1 cellular context compared by ENCODE assay signal in genomic region chr1:24642481-24643361, GRCh38.
A peak's percentile ranks its signal among the peaks of the same experiment; 100 is the strongest.
TF ChIP-seq lines count a peak whose summit lies in the region.

SRRM1 (plus strand) TSS chr1:24643302; CDS start chr1:24643327, 25 bp downstream.

TF ChIP-seq in HepG2, 621 proteins besides CTCF, POLR2A, EP300 and RAD21 (continued from another document and continues in another):
- peak; percentile 90 for TF ChIP-seq ZHX2 (IDR thresholded peaks at IDR 0.05; ENCODE audit: low read depth)
- no peak for TF ChIP-seq ZHX2 (CRISPR knock-in tag; IDR thresholded peaks at IDR 0.05; ENCODE audit: borderline replicate concordance)
- peak; percentile 99 for TF ChIP-seq TFE3 (CRISPR knock-in tag; IDR thresholded peaks at IDR 0.05)
- 0 out of 2 replicates have a peak, but pooled peaks have one; percentile 83 for TF ChIP-seq SNAI1 (CRISPR knock-in tag; IDR thresholded peaks at IDR 0.05; ENCODE audit: borderline replicate concordance)
- TF ChIP-seq PPARG (CRISPR knock-in tag; conservative IDR thresholded peaks at IDR 0.05): 0 out of 2 replicates have a peak, but pooled peaks have one; percentile 10
- TF ChIP-seq, protein P1, sequence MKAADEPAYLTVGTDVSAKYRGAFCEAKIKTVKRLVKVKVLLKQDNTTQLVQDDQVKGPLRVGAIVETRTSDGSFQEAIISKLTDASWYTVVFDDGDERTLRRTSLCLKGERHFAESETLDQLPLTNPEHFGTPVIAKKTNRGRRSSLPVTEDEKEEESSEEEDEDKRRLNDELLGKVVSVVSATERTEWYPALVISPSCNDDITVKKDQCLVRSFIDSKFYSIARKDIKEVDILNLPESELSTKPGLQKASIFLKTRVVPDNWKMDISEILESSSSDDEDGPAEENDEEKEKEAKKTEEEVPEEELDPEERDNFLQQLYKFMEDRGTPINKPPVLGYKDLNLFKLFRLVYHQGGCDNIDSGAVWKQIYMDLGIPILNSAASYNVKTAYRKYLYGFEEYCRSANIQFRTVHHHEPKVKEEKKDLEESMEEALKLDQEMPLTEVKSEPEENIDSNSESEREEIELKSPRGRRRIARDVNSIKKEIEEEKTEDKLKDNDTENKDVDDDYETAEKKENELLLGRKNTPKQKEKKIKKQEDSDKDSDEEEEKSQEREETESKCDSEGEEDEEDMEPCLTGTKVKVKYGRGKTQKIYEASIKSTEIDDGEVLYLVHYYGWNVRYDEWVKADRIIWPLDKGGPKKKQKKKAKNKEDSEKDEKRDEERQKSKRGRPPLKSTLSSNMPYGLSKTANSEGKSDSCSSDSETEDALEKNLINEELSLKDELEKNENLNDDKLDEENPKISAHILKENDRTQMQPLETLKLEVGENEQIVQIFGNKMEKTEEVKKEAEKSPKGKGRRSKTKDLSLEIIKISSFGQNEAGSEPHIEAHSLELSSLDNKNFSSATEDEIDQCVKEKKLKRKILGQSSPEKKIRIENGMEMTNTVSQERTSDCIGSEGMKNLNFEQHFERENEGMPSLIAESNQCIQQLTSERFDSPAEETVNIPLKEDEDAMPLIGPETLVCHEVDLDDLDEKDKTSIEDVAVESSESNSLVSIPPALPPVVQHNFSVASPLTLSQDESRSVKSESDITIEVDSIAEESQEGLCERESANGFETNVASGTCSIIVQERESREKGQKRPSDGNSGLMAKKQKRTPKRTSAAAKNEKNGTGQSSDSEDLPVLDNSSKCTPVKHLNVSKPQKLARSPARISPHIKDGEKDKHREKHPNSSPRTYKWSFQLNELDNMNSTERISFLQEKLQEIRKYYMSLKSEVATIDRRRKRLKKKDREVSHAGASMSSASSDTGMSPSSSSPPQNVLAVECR (CRISPR knock-in tag; IDR thresholded peaks at IDR 0.05; ENCODE audit: borderline replicate concordance): peak; percentile 79
- no peak for TF ChIP-seq NFE2L2 (IDR thresholded peaks at IDR 0.05; ENCODE audit: low read length)
- peak; percentile 84 for TF ChIP-seq ZNF136 (CRISPR knock-in tag; IDR thresholded peaks at IDR 0.05; ENCODE audit: low read depth)
- peak; percentile 32; the same call in 1 of the 2 replicates for TF ChIP-seq KDM4B (CRISPR knock-in tag; IDR thresholded peaks at IDR 0.05)
- TF ChIP-seq, protein P2, sequence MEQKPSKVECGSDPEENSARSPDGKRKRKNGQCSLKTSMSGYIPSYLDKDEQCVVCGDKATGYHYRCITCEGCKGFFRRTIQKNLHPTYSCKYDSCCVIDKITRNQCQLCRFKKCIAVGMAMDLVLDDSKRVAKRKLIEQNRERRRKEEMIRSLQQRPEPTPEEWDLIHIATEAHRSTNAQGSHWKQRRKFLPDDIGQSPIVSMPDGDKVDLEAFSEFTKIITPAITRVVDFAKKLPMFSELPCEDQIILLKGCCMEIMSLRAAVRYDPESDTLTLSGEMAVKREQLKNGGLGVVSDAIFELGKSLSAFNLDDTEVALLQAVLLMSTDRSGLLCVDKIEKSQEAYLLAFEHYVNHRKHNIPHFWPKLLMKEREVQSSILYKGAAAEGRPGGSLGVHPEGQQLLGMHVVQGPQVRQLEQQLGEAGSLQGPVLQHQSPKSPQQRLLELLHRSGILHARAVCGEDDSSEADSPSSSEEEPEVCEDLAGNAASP (CRISPR knock-in tag; IDR thresholded peaks at IDR 0.05; ENCODE audit: borderline replicate concordance): no peak; the same call in 1 of the 2 replicates
- no peak for TF ChIP-seq GTF3A (CRISPR knock-in tag; conservative IDR thresholded peaks at IDR 0.05)
- no peak for TF ChIP-seq ZNF737 (CRISPR knock-in tag; IDR thresholded peaks at IDR 0.05; ENCODE audit: borderline replicate concordance)
- TF ChIP-seq ZNF660 (CRISPR knock-in tag; IDR thresholded peaks at IDR 0.05; ENCODE audit: borderline replicate concordance, low read depth): no peak
- TF ChIP-seq ZMYM4 (CRISPR knock-in tag; IDR thresholded peaks at IDR 0.05): peak; percentile 74
- peak; percentile 14; the same call in 1 of the 2 replicates for TF ChIP-seq ETV5 (CRISPR knock-in tag; IDR thresholded peaks at IDR 0.05; ENCODE audit: borderline replicate concordance)
- TF ChIP-seq FOXK1 (CRISPR knock-in tag; IDR thresholded peaks at IDR 0.05; ENCODE audit: borderline replicate concordance, low read depth): no peak; the same call in 1 of the 2 replicates
- peak; percentile 64; the same call in 1 of the 2 replicates for TF ChIP-seq ZNF276 (CRISPR knock-in tag; IDR thresholded peaks at IDR 0.05; ENCODE audit: low read depth)
- TF ChIP-seq, protein P3, sequence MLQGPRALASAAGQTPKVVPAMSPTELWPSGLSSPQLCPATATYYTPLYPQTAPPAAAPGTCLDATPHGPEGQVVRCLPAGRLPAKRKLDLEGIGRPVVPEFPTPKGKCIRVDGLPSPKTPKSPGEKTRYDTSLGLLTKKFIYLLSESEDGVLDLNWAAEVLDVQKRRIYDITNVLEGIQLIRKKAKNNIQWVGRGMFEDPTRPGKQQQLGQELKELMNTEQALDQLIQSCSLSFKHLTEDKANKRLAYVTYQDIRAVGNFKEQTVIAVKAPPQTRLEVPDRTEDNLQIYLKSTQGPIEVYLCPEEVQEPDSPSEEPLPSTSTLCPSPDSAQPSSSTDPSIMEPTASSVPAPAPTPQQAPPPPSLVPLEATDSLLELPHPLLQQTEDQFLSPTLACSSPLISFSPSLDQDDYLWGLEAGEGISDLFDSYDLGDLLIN (CRISPR knock-in tag; IDR thresholded peaks at IDR 0.05; ENCODE audit: borderline replicate concordance): 0 out of 2 replicates have a peak, but pooled peaks have one; percentile 23
- 0 out of 2 replicates have a peak, but pooled peaks have one; percentile 46 for TF ChIP-seq ZNF543 (CRISPR knock-in tag; IDR thresholded peaks at IDR 0.05)
- peak; percentile 31; the same call in 1 of the 2 replicates for TF ChIP-seq ZNF83 (CRISPR knock-in tag; IDR thresholded peaks at IDR 0.05; ENCODE audit: borderline replicate concordance)
- peak; percentile 91 for TF ChIP-seq ZSCAN5A (CRISPR knock-in tag; IDR thresholded peaks at IDR 0.05; ENCODE audit: borderline replicate concordance)
- no peak for TF ChIP-seq NFRKB (IDR thresholded peaks at IDR 0.05)
- TF ChIP-seq ZNF138 (CRISPR knock-in tag; IDR thresholded peaks at IDR 0.05; ENCODE audit: low read depth): no peak
- TF ChIP-seq MED8 (CRISPR knock-in tag; IDR thresholded peaks at IDR 0.05; ENCODE audit: insufficient replicate concordance): peak; percentile 46
- TF ChIP-seq, protein P4, sequence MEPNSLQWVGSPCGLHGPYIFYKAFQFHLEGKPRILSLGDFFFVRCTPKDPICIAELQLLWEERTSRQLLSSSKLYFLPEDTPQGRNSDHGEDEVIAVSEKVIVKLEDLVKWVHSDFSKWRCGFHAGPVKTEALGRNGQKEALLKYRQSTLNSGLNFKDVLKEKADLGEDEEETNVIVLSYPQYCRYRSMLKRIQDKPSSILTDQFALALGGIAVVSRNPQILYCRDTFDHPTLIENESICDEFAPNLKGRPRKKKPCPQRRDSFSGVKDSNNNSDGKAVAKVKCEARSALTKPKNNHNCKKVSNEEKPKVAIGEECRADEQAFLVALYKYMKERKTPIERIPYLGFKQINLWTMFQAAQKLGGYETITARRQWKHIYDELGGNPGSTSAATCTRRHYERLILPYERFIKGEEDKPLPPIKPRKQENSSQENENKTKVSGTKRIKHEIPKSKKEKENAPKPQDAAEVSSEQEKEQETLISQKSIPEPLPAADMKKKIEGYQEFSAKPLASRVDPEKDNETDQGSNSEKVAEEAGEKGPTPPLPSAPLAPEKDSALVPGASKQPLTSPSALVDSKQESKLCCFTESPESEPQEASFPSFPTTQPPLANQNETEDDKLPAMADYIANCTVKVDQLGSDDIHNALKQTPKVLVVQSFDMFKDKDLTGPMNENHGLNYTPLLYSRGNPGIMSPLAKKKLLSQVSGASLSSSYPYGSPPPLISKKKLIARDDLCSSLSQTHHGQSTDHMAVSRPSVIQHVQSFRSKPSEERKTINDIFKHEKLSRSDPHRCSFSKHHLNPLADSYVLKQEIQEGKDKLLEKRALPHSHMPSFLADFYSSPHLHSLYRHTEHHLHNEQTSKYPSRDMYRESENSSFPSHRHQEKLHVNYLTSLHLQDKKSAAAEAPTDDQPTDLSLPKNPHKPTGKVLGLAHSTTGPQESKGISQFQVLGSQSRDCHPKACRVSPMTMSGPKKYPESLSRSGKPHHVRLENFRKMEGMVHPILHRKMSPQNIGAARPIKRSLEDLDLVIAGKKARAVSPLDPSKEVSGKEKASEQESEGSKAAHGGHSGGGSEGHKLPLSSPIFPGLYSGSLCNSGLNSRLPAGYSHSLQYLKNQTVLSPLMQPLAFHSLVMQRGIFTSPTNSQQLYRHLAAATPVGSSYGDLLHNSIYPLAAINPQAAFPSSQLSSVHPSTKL (CRISPR knock-in tag; IDR thresholded peaks at IDR 0.05): peak; percentile 42; the same call in 1 of the 2 replicates
- TF ChIP-seq CCAR2 (optimal IDR thresholded peaks at IDR 0.05; ENCODE audit: low read depth, low read length): no peak
- peak; percentile 86; the same call in 1 of the 2 replicates for TF ChIP-seq IRX3 (CRISPR knock-in tag; IDR thresholded peaks at IDR 0.05; ENCODE audit: borderline replicate concordance, low read depth)
- TF ChIP-seq THYN1 (CRISPR knock-in tag; IDR thresholded peaks at IDR 0.05; ENCODE audit: borderline replicate concordance, low read depth): 0 out of 2 replicates have a peak, but pooled peaks have one; percentile 34
